ENCODE assay signal across 8 cellular contexts in the genomic region with DNA sequence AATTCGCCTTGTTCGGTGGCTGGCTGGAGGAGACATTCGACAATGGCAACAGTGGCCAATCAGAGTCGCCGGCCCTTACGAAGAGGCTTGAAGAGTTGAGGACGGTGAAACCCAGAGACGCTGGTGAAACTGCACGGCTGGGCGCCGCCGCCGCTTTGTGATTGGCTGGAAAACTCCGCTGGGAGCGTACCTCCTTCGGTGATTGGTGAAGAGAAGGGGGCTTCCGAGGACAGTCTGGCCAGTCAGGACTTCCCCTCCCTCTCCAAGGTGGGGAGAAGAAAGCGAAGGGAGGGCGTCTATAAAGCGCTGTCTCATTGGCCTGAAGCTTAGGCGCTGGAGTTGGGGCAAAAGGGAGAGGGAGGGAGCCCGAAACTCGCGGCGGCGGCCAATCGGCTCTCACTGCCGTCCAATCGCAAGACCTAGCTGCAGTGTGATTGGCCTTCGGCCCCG. TPM values are rescaled to one million over a fixed set of nuclear protein-coding genes. Genes with fewer than 3 reads are reported as not detected.
DNase-seq lines count a peak whose midpoint lies in the region; ATAC-seq lines count a peak whose summit lies in the region.

No MANE protein-coding gene starts in this region.

- ATAC-seq in GM19351 (IDR thresholded peaks at IDR 0.05; ENCODE audit: unreplicated experiment) (peak; percentile 60), HG03439 (IDR thresholded peaks at IDR 0.05; ENCODE audit: unreplicated experiment) (peak; percentile 69), esophagus mucosa (peak; percentile 89)

- DNase-seq in COLO829 (ENCODE audit: low spot score): peak; percentile 99
- peak; percentile 100 for DNase-seq in NCI-H446 (lab: John Stamatoyannopoulos, UW)
- peak; percentile 97 to 99 for DNase-seq in activated CD4-positive, alpha-beta T cell treated with anti-CD3 and anti-CD28 coated beads, Interleukin-2, amount 50 U/mL, for 24 hours (ENCODE audit: low read depth in 1 of 2, low spot score in 1 of 2)
- DNase-seq in mucosa of gallbladder (ENCODE audit: low spot score): peak; percentile 100
- peak; percentile 100 for DNase-seq in stromal cell of bone marrow (ENCODE audit: low read depth)

RNA-seq across cellular contexts. Expression of a gene that starts 0.6 kb away (rescaled TPM):
- 33.1 TPM for total RNA-seq in esophagus mucosa
- 44.7 TPM for total RNA-seq in mucosa of gallbladder

Comparison
In these comparisons a context has a peak if more than half of its experiments do, and no peak if none do; other contexts are left out.
1. Peak in every context shown above with its lines: DNase-seq and ATAC-seq.